ENCODE assay signal across 25 cellular contexts in genomic region chr3:39752751-39753150, GRCh38. TPM values are rescaled to one million over a fixed set of nuclear protein-coding genes. Genes with fewer than 3 reads are reported as not detected.
A peak's percentile ranks its signal among the peaks of the same experiment; 100 is the strongest.
DNase-seq lines count a peak whose midpoint lies in the region; ATAC-seq, FAIRE-seq and TF ChIP-seq lines count a peak whose summit lies in the region.
"Had no signal": no experiment of that assay in that cellular context is flagged by ENCODE, and none has a peak within 500 bp of the region (broad histone marks: within the 10 kb centered on the region; RNA-seq: fewer than 3 reads in every experiment).

No MANE protein-coding gene starts in this region.

- no peak for TF ChIP-seq POLR2A in H54 (IDR thresholded peaks at IDR 0.05; ENCODE audit: low read depth, low read length)

- no peaks in the 10 kb centered on the region for H3K27me3 ChIP-seq in A673 (replicated peaks; ENCODE audit: insufficient read depth, low read depth, low read length, poor library complexity)
- no peaks in the 10 kb centered on the region for H3K27me3 ChIP-seq in foreskin keratinocyte
- H3K27me3 ChIP-seq: colonic mucosa, upper lobe of left lung had no signal

- no peaks in the 10 kb centered on the region for H3K36me3 Mint-ChIP-seq in activated T-cell treated with anti-CD3 and anti-CD28 coated beads, Interleukin-2, amount 50 U/mL, for 4 hours (ENCODE audit: insufficient read depth)
- H3K36me3 Mint-ChIP-seq: IgD-negative memory B cell, naive B cell had no signal

- H3K4me3 Mint-ChIP-seq in activated T-cell treated with anti-CD3 and anti-CD28 coated beads, Interleukin-2, amount 50 U/mL, for 4 hours = no peak overlapping the region
- H3K4me3 Mint-ChIP-seq: activated naive CD4-positive, alpha-beta T cell treated with anti-CD3 and anti-CD28 coated beads for 36 hours; activated T-cell treated with anti-CD3 and anti-CD28 coated beads, Interleukin-2, amount 50 U/mL, for 72 hours; naive B cell had no signal

- no peak for FAIRE-seq in H54 (lab: Jason Lieb, UNC)
- FAIRE-seq: A549 had no signal

- ATAC-seq in foreskin keratinocyte = peak; percentile 12
- no peak for ATAC-seq in GM18520 (IDR thresholded peaks at IDR 0.05; ENCODE audit: unreplicated experiment)
- no peak for ATAC-seq in GM21825 (IDR thresholded peaks at IDR 0.05; ENCODE audit: unreplicated experiment)
- no peak for ATAC-seq in activated T-cell treated with anti-CD3 and anti-CD28 coated beads, Interleukin-2, amount 50 U/mL, for 4 hours
- ATAC-seq: A549; activated T-cell treated with anti-CD3 and anti-CD28 coated beads, Interleukin-2, amount 50 U/mL, for 72 hours; left colon had no signal

- no TSS peak for BruUV-seq in A673 (replicated peaks; lab: Mats Ljungman, UMichigan)

- H3K4me3 ChIP-seq in A673 (ENCODE audit: low read depth, low read length, poor library complexity, severe bottlenecking) = no peak overlapping the region
- H3K4me3 ChIP-seq: A549, colonic mucosa, skin epidermis, upper lobe of left lung had no signal

- POLR2A ChIA-PET in A673 (lab: Charles Lee; ENCODE audit: low non-redundant PET) = no interaction called here

- H3K27ac ChIP-seq in A673 (ENCODE audit: low read depth, low read length, poor library complexity, severe bottlenecking) (no peak overlapping the region), foreskin keratinocyte (no peak overlapping the region)
- H3K27ac ChIP-seq: A549, colonic mucosa, upper lobe of left lung had no signal

- CTCF ChIA-PET in A673 (lab: Charles Lee) = no interaction called here

- no peaks in the 10 kb centered on the region for H3K4me1 Mint-ChIP-seq in activated T-cell treated with anti-CD3 and anti-CD28 coated beads, Interleukin-2, amount 50 U/mL, for 4 hours (ENCODE audit: low read depth)

- TF ChIP-seq CTCF in A673 (conservative IDR thresholded peaks at IDR 0.05; ENCODE audit: low read depth, low read length) = no peak
- no peak for TF ChIP-seq CTCF in foreskin keratinocyte (conservative IDR thresholded peaks at IDR 0.05)

- H3K27me3 Mint-ChIP-seq in activated T-cell treated with anti-CD3 and anti-CD28 coated beads, Interleukin-2, amount 50 U/mL, for 4 hours (ENCODE audit: low read depth) = peaks cover 4% of the 10 kb centered on the region
- H3K27me3 Mint-ChIP-seq: naive B cell had no signal

- DNase-seq in A673 (ENCODE audit: low spot score) (peak; percentile 66), ELR (ENCODE audit: low read depth) (peak; percentile 7), SK-N-DZ (ENCODE audit: low spot score) (peak; percentile 57), foreskin keratinocyte (peak in 1 of 2 donors; percentile 9), H54 (ENCODE audit: insufficient read length, low spot score) (no peak)
- DNase-seq in activated T-cell treated with anti-CD3 and anti-CD28 coated beads, Interleukin-2, amount 50 U/mL, for 4 hours = no peak
- DNase-seq: activated CD4-positive, alpha-beta T cell treated with anti-CD3 and anti-CD28 coated beads for 48 hours; activated naive CD4-positive, alpha-beta T cell treated with anti-CD3 and anti-CD28 coated beads for 36 hours; activated T-cell treated with anti-CD3 and anti-CD28 coated beads, Interleukin-2, amount 50 U/mL, for 72 hours; Caco-2; colonic mucosa; left colon; mesenchymal stem cell; naive B cell; NCI-H526 treated with DMSO at 0.1 percent for 48 hours; RPMI8226; stimulated activated CD4-positive, alpha-beta T cell treated with anti-CD3 and anti-CD28 coated beads, Interleukin-2, amount 100 ng/mL, for 24 hours; upper lobe of left lung had no signal

- no peaks in the 10 kb centered on the region for H3K9me3 ChIP-seq in A673 (ENCODE audit: low read depth, low read length, poor library complexity, severe bottlenecking)
- H3K9me3 ChIP-seq: A549, Caco-2, colonic mucosa, upper lobe of left lung had no signal

- intact Hi-C loops in A673 (cut with micrococcal nuclease; ENCODE audit: unreplicated experiment) = no loop called here

- H3K9me3 Mint-ChIP-seq in activated T-cell treated with anti-CD3 and anti-CD28 coated beads, Interleukin-2, amount 50 U/mL, for 4 hours = no peaks in the 10 kb centered on the region
- H3K9me3 Mint-ChIP-seq: activated naive CD4-positive, alpha-beta T cell treated with anti-CD3 and anti-CD28 coated beads for 36 hours; activated T-cell treated with anti-CD3 and anti-CD28 coated beads, Interleukin-2, amount 50 U/mL, for 72 hours had no signal

- H3K36me3 ChIP-seq in A673 (ENCODE audit: insufficient read depth, low read length, poor library complexity, severe bottlenecking) = no peaks in the 10 kb centered on the region
- H3K36me3 ChIP-seq: colonic mucosa, upper lobe of left lung had no signal

- H3K4me1 ChIP-seq in A673 (ENCODE audit: insufficient read depth, low read length, poor library complexity, severe bottlenecking) = no peaks in the 10 kb centered on the region
- no peaks in the 10 kb centered on the region for H3K4me1 ChIP-seq in foreskin keratinocyte
- H3K4me1 ChIP-seq: Caco-2, colonic mucosa, upper lobe of left lung had no signal

RNA-seq across cellular contexts. Expression of gene MYRIP, which starts 56.7 kb away (rescaled TPM):
- total RNA-seq in A673 (2021) = not detected in 2 replicates
- 0.88 and 1.3 TPM in 2 replicates for polyA plus RNA-seq in SK-N-DZ (2014; cell fraction: cytosol; rRNA removed)
- 0.78 and 0.85 TPM in 2 replicates for polyA plus RNA-seq in SK-N-DZ (2014; cell fraction: nucleus; rRNA removed)
- not detected in 2 replicates for total RNA-seq in foreskin keratinocyte
- not detected in 2 replicates for polyA plus RNA-seq in foreskin keratinocyte
- not detected for total RNA-seq in activated T-cell treated with anti-CD3 and anti-CD28 coated beads, Interleukin-2, amount 50 U/mL, for 4 hours
- total RNA-seq: activated naive CD4-positive, alpha-beta T cell treated with anti-CD3 and anti-CD28 coated beads for 36 hours; activated T-cell treated with anti-CD3 and anti-CD28 coated beads, Interleukin-2, amount 50 U/mL, for 72 hours; fibroblast of lung; T-helper 2 cell treated with Interferon-gamma antibody and Interleukin-4, amounts not matched to agents 100 ng/mL and 5 ng/mL, for 36 hours had no signal
- polyA plus RNA-seq: A549 had no signal

Comparison
In these comparisons a context has a peak if more than half of its experiments do, and no peak if none do; other contexts are left out.
1. DNase-seq: peak in A673 (single experiment), ELR (single experiment) and SK-N-DZ (single experiment); none in H54 (single experiment) and activated T-cell treated with anti-CD3 and anti-CD28 coated beads, Interleukin-2, amount 50 U/mL, for 4 hours (single experiment).